In genomic region chr10:119602241-119603095, GRCh38 we compare ENCODE assay signal across 8 cellular contexts. TPM values are rescaled to one million over a fixed set of nuclear protein-coding genes. Genes with fewer than 3 reads are reported as not detected.
DNase-seq lines count a peak whose midpoint lies in the region; ATAC-seq and TF ChIP-seq lines count a peak whose summit lies in the region.

No MANE protein-coding gene starts in this region.

- ATAC-seq in naive thymus-derived CD8-positive, alpha-beta T cell, result peak; percentile 58 to 62
- ATAC-seq in GM21390 (IDR thresholded peaks at IDR 0.05; ENCODE audit: unreplicated experiment) (no peak), GM18867 (IDR thresholded peaks at IDR 0.05; ENCODE audit: unreplicated experiment) (no peak)

- no peak overlapping the region for H3K4me3 Mint-ChIP-seq in naive thymus-derived CD8-positive, alpha-beta T cell

- peaks cover 5 to 13% (median 8%) of the 10 kb centered on the region in 4 donors for H3K4me1 Mint-ChIP-seq in naive thymus-derived CD8-positive, alpha-beta T cell

- in situ Hi-C loops in brain microvascular endothelial cell (cut with HindIII; ENCODE audit: low pct_ligation_motif_present, low sequenced_read_pairs), result no loop called here

- POLR2A ChIA-PET in naive thymus-derived CD8-positive, alpha-beta T cell (lab: Charles Lee), result interaction anchor here (1.0 kb wide), 1 partner anchor 60 kb away, joined by 3 read pairs; the partner anchor contains the start of gene RGS10

- no peaks in the 10 kb centered on the region for H3K27me3 ChIP-seq in brain microvascular endothelial cell (replicated peaks)

- no peaks in the 10 kb centered on the region for H3K27me3 Mint-ChIP-seq in naive thymus-derived CD8-positive, alpha-beta T cell

- peak; percentile 69 for DNase-seq in activated effector memory CD4-positive, alpha-beta T cell treated with anti-CD3 and anti-CD28 coated beads, Interleukin-2, amount 50 U/mL, for 16 hours
- no peak for DNase-seq in activated effector memory CD4-positive, alpha-beta T cell treated with Interleukin-2 at 50 U/mL for 16 hours
- peak; percentile 29 for DNase-seq in NOMO-1 treated with DMSO at 0.1 percent for 48 hours (lab: John Stamatoyannopoulos, UW; ENCODE audit: unreplicated experiment)
- DNase-seq in brain microvascular endothelial cell, result peak; percentile 12
- peak in 4 of 10 donors; percentile 11 to 20 (median 13) for DNase-seq in naive thymus-derived CD8-positive, alpha-beta T cell
- DNase-seq in NCI-H446 treated with DMSO at 0.1 percent for 48 hours (lab: John Stamatoyannopoulos, UW), result no peak

- H3K36me3 Mint-ChIP-seq in naive thymus-derived CD8-positive, alpha-beta T cell, result no peaks in the 10 kb centered on the region

- H3K27ac ChIP-seq in brain microvascular endothelial cell, result no peak overlapping the region

- no peak overlapping the region for H3K4me3 ChIP-seq in brain microvascular endothelial cell (ENCODE audit: low read depth, low read length)

- no peaks in the 10 kb centered on the region for H3K9me3 Mint-ChIP-seq in naive thymus-derived CD8-positive, alpha-beta T cell

- H3K27ac Mint-ChIP-seq in naive thymus-derived CD8-positive, alpha-beta T cell, result peak overlapping the region in 1 of 10 donors; percentile 11

- no peaks in the 10 kb centered on the region for H3K36me3 ChIP-seq in brain microvascular endothelial cell (replicated peaks)

- TF ChIP-seq CTCF in brain microvascular endothelial cell (IDR thresholded peaks at IDR 0.05; ENCODE audit: low read depth, low read length, missing control alignments), result peak; percentile 75

RNA-seq across cellular contexts. Expression of gene TIAL1, which starts 5.7 kb away (rescaled TPM):
- total RNA-seq in naive thymus-derived CD8-positive, alpha-beta T cell, result 100 to 1,000 TPM; 215 to 224 TPM
- 10 to 100 TPM in 1 of 3 donors, 1 to 10 TPM in 2; 9.3 to 12.9 (median 9.4) TPM for polyA plus RNA-seq in naive thymus-derived CD8-positive, alpha-beta T cell

RNA-seq across cellular contexts. Expression of gene BAG3, which starts 48.7 kb away (rescaled TPM):
- 10 to 100 TPM; 14.4 to 17.8 TPM for total RNA-seq in naive thymus-derived CD8-positive, alpha-beta T cell
- polyA plus RNA-seq in naive thymus-derived CD8-positive, alpha-beta T cell, result 10 to 100 TPM in 2 of 3 donors, 1 to 10 TPM in 1; 5.1 to 26.5 (median 12.5) TPM

RNA-seq across cellular contexts. Expression of gene RGS10, which starts 59.9 kb away (rescaled TPM):
- total RNA-seq in naive thymus-derived CD8-positive, alpha-beta T cell, result 100 to 1,000 TPM; 251 to 268 TPM
- 100 to 1,000 TPM; 409 to 533 (median 504) TPM for polyA plus RNA-seq in naive thymus-derived CD8-positive, alpha-beta T cell

Comparison
In these comparisons a context has a peak if more than half of its experiments do, and no peak if none do; other contexts are left out.
1. DNase-seq: peak in activated effector memory CD4-positive, alpha-beta T cell treated with anti-CD3 and anti-CD28 coated beads, Interleukin-2, amount 50 U/mL, for 16 hours (single experiment), NOMO-1 treated with DMSO at 0.1 percent for 48 hours (single experiment) and brain microvascular endothelial cell (single experiment); none in activated effector memory CD4-positive, alpha-beta T cell treated with Interleukin-2 at 50 U/mL for 16 hours (single experiment) and NCI-H446 treated with DMSO at 0.1 percent for 48 hours (single experiment).
2. ATAC-seq: peak in naive thymus-derived CD8-positive, alpha-beta T cell (2 of 2); none in GM21390 (single experiment) and GM18867 (single experiment).